ENCODE assay signal across 16 cellular contexts in the genomic region with DNA sequence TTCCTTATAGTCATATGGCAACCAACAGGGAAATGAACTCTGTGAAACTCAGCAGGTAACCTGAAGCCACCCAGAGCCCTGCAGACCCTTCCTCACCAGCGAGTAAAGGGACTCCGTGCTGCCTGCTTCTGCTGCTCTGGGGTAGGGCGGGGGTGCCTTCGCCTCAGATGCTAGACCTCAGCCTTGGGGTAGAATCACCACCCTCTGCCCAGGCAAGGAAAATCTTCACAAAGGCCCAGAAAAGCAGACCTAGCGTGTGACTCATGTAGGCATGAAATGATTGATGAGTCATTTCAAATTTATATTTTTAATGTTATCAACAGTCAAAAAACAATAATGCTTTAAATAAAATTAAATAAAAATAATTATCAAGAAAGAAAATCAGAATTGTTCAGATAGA. TPM values are rescaled to one million over a fixed set of nuclear protein-coding genes. Genes with fewer than 3 reads are reported as not detected.
DNase-seq lines count a peak whose midpoint lies in the region; ATAC-seq and TF ChIP-seq lines count a peak whose summit lies in the region.
"Had no signal": no experiment of that assay in that cellular context is flagged by ENCODE, and none has a peak within 500 bp of the region (broad histone marks: within the 10 kb centered on the region; RNA-seq: fewer than 3 reads in every experiment).

No MANE protein-coding gene starts in this region.

- H3K79me2 ChIP-seq in PC-9 (ENCODE audit: low read depth), result no peaks in the 10 kb centered on the region

- H3K9me3 ChIP-seq in left lung, result no peaks in the 10 kb centered on the region
- no peaks in the 10 kb centered on the region for H3K9me3 ChIP-seq in PC-9 (ENCODE audit: insufficient read depth, low read depth)
- no peaks in the 10 kb centered on the region for H3K9me3 ChIP-seq in sigmoid colon
- H3K9me3 ChIP-seq: breast epithelium, spleen had no signal

- H3K4me1 Mint-ChIP-seq in activated T-cell treated with anti-CD3 and anti-CD28 coated beads, Interleukin-2, amount 50 U/mL, for 72 hours (ENCODE audit: low read depth), result peaks cover 60% of the 10 kb centered on the region

- H3K4me3 Mint-ChIP-seq in activated T-cell treated with anti-CD3 and anti-CD28 coated beads, Interleukin-2, amount 50 U/mL, for 72 hours, result peak overlapping the region; percentile 62 to 95

- no peaks in the 10 kb centered on the region for H3K27me3 ChIP-seq in left lung
- no peaks in the 10 kb centered on the region for H3K27me3 ChIP-seq in PC-9 (ENCODE audit: insufficient read depth, low read depth)
- H3K27me3 ChIP-seq in sigmoid colon, result no peaks in the 10 kb centered on the region
- H3K27me3 ChIP-seq: breast epithelium, spleen had no signal

- 90 to 94% methylated on average over 5 of the region's 5 CpGs for WGBS in sigmoid colon, 2 donors

- H3K27ac Mint-ChIP-seq in activated T-cell treated with anti-CD3 and anti-CD28 coated beads, Interleukin-2, amount 50 U/mL, for 72 hours, result no peak overlapping the region

- no peaks in the 10 kb centered on the region for H3K9me2 ChIP-seq in PC-9 (ENCODE audit: insufficient read depth)

- ATAC-seq in activated T-cell treated with anti-CD3 and anti-CD28 coated beads, Interleukin-2, amount 50 U/mL, for 72 hours (replicated peaks in 1 of 2), result peak; percentile 40 to 53
- ATAC-seq in left lung, result no peak
- no peak for ATAC-seq in GM19023 (IDR thresholded peaks at IDR 0.05; ENCODE audit: unreplicated experiment)
- ATAC-seq: naive thymus-derived CD8-positive, alpha-beta T cell had no signal

- H3K4me2 ChIP-seq in PC-9, result no peak overlapping the region
- H3K4me2 ChIP-seq: KMS-11 had no signal

- no peak overlapping the region for H2AFZ ChIP-seq in PC-9

- peaks cover 3 to 5% of the 10 kb centered on the region in 2 donors for H3K36me3 Mint-ChIP-seq in activated T-cell treated with anti-CD3 and anti-CD28 coated beads, Interleukin-2, amount 50 U/mL, for 72 hours (ENCODE audit: insufficient read depth in 2 of 2)

- POLR2A ChIA-PET in PC-9 (lab: Charles Lee; ENCODE audit: unreplicated experiment), result no interaction called here

- no peaks in the 10 kb centered on the region for H3K27me3 Mint-ChIP-seq in activated T-cell treated with anti-CD3 and anti-CD28 coated beads, Interleukin-2, amount 50 U/mL, for 72 hours (ENCODE audit: low read depth)
- H3K27me3 Mint-ChIP-seq: naive thymus-derived CD8-positive, alpha-beta T cell had no signal

- no peak overlapping the region for H3K4me3 ChIP-seq in left lung
- H3K4me3 ChIP-seq in PC-9, result no peak overlapping the region
- no peak overlapping the region for H3K4me3 ChIP-seq in sigmoid colon
- H3K4me3 ChIP-seq: breast epithelium had no signal

- peak overlapping the region; percentile 37 to 77 for H3K27ac ChIP-seq in left lung
- H3K27ac ChIP-seq in PC-9, result no peak overlapping the region
- no peak overlapping the region for H3K27ac ChIP-seq in sigmoid colon
- H3K27ac ChIP-seq: KMS-11 had no signal

- no peak for TF ChIP-seq POLR2A in sigmoid colon (IDR thresholded peaks at IDR 0.05)

- H4K20me1 ChIP-seq in PC-9 (ENCODE audit: insufficient read depth), result no peaks in the 10 kb centered on the region

- no peaks in the 10 kb centered on the region for H3K9me3 Mint-ChIP-seq in activated T-cell treated with anti-CD3 and anti-CD28 coated beads, Interleukin-2, amount 50 U/mL, for 72 hours
- H3K9me3 Mint-ChIP-seq: naive thymus-derived CD8-positive, alpha-beta T cell had no signal

- intact Hi-C loops in left lung (cut with DNase I), result no loop called here
- intact Hi-C loops in PC-9 (cut with micrococcal nuclease; ENCODE audit: unreplicated experiment), result no loop called here
- intact Hi-C loops in sigmoid colon (cut with DNase I), result no loop called here

- DNase-seq in stimulated activated naive CD4-positive, alpha-beta T cell treated with Interleukin-2 at 50 U/mL for 16 hours (lab: John Stamatoyannopoulos, UW), result peak; percentile 34
- no peak for DNase-seq in stimulated activated naive CD4-positive, alpha-beta T cell (lab: John Stamatoyannopoulos, UW)
- peak; percentile 49 to 69 for DNase-seq in activated T-cell treated with anti-CD3 and anti-CD28 coated beads, Interleukin-2, amount 50 U/mL, for 72 hours
- DNase-seq in left lung (no peak), PC-9 (no peak), NOMO-1 treated with DMSO at 0.1 percent for 48 hours (lab: John Stamatoyannopoulos, UW; ENCODE audit: unreplicated experiment) (no peak), sigmoid colon (no peak)
- DNase-seq: naive thymus-derived CD8-positive, alpha-beta T cell; RPMI8226; spleen; substantia nigra had no signal

- no TSS peak for BruUV-seq in PC-9 (replicated peaks; lab: Mats Ljungman, UMichigan)

- TF ChIP-seq CTCF in left lung (IDR thresholded peaks at IDR 0.05) (no peak), PC-9 (conservative IDR thresholded peaks at IDR 0.05) (no peak), sigmoid colon (IDR thresholded peaks at IDR 0.05) (no peak)

- CTCF ChIA-PET in PC-9 (lab: Charles Lee), result no interaction called here

- no peak for TF ChIP-seq EP300 in sigmoid colon (IDR thresholded peaks at IDR 0.05)

- H3K36me3 ChIP-seq in left lung (peaks cover 0 to under 1% of the 10 kb centered on the region in 2 donors), PC-9 (ENCODE audit: low read depth) (no peaks in the 10 kb centered on the region), sigmoid colon (peaks cover 0 to 4% (median 1%) of the 10 kb centered on the region in 4 donors)
- H3K36me3 ChIP-seq: breast epithelium had no signal

- no peaks in the 10 kb centered on the region for H3F3A ChIP-seq in PC-9 (ENCODE audit: insufficient read depth, low read depth)

- H3K4me1 ChIP-seq in left lung, result peaks cover 26 to 55% of the 10 kb centered on the region in 2 donors
- H3K4me1 ChIP-seq in PC-9 (replicated peaks; ENCODE audit: insufficient read depth), result no peaks in the 10 kb centered on the region
- peaks cover 0 to 43% (median 31%) of the 10 kb centered on the region in 4 donors for H3K4me1 ChIP-seq in sigmoid colon

RNA-seq across cellular contexts. Expression of a gene that starts 6.6 kb away (rescaled TPM):
- total RNA-seq in activated T-cell treated with anti-CD3 and anti-CD28 coated beads, Interleukin-2, amount 50 U/mL, for 72 hours, result 10 to 100 TPM; 34.4 to 40.8 TPM
- 10 to 100 TPM; 21.0 to 28.3 TPM for total RNA-seq in left lung
- total RNA-seq in PC-9 (2021), result 16.8 and 19.7 TPM in 2 replicates
- 10 to 100 TPM; 11.5 to 19.5 (median 14.7) TPM for total RNA-seq in sigmoid colon
- polyA plus RNA-seq in sigmoid colon, result 1 to 10 TPM; 2.5 to 7.7 (median 4.8) TPM

RNA-seq across cellular contexts. Expression of a gene that starts 55.9 kb away (rescaled TPM):
- 1 to 10 TPM; 1.3 TPM for total RNA-seq in activated T-cell treated with anti-CD3 and anti-CD28 coated beads, Interleukin-2, amount 50 U/mL, for 72 hours
- 1 to 10 TPM; 1.2 to 7.5 TPM for total RNA-seq in left lung
- 1.8 TPM in 1 of 2 replicates, not detected in the other for total RNA-seq in PC-9 (2021)
- total RNA-seq in sigmoid colon, result 10 to 100 TPM in 1 of 4 donors, 1 to 10 TPM in 3; 4.2 to 12.7 (median 6.9) TPM
- polyA plus RNA-seq in sigmoid colon, result 10 to 100 TPM in 1 of 3 donors, 1 to 10 TPM in 1, not detected in 1; 7.2 to 11.1 TPM
- total RNA-seq: kidney epithelial cell had no signal
- polyA plus RNA-seq: BJ had no signal

Comparison
In these comparisons a context has a peak if more than half of its experiments do, and no peak if none do; other contexts are left out.
1. DNase-seq: peak in stimulated activated naive CD4-positive, alpha-beta T cell treated with Interleukin-2 at 50 U/mL for 16 hours (single experiment) and activated T-cell treated with anti-CD3 and anti-CD28 coated beads, Interleukin-2, amount 50 U/mL, for 72 hours (2 of 2); none in stimulated activated naive CD4-positive, alpha-beta T cell (0 of 6), left lung (0 of 2), PC-9 (0 of 2), NOMO-1 treated with DMSO at 0.1 percent for 48 hours (single experiment) and sigmoid colon (single experiment).
2. ATAC-seq: peak in activated T-cell treated with anti-CD3 and anti-CD28 coated beads, Interleukin-2, amount 50 U/mL, for 72 hours (2 of 2); none in left lung (single experiment) and GM19023 (single experiment).
3. H3K27ac ChIP-seq: peak in left lung (2 of 2); none in PC-9 (single experiment) and sigmoid colon (0 of 4).